Comparison of ENCODE assay signal across 25 cellular contexts in genomic region chr2:16255120-16255519, GRCh38.
"Had no signal": no experiment of that assay in that cellular context is flagged by ENCODE, and none has a peak within 500 bp of the region (broad histone marks: within the 10 kb centered on the region; RNA-seq: fewer than 3 reads in every experiment).

No MANE protein-coding gene starts in this region.

- DNase-seq: hypothalamus; immature natural killer cell; kidney; left colon; left lung; lower lobe of right lung; mesendoderm; mucosa of descending colon; naive thymus-derived CD4-positive, alpha-beta T cell; ovary; stimulated activated CD4-positive, alpha-beta T cell treated with anti-CD3 and anti-CD28 coated beads, Interleukin-12 subunit alpha, Interleukin-12 subunit beta, amount 100 ng/mL, for 4 hours; stimulated activated CD4-positive, alpha-beta T cell treated with anti-CD3 and anti-CD28 coated beads, Interleukin-15, amount 100 ng/mL, for 24 hours; stimulated activated CD4-positive, alpha-beta T cell treated with anti-CD3 and anti-CD28 coated beads, Interleukin-2, amount 100 ng/mL, for 24 hours; stimulated activated CD4-positive, alpha-beta T cell treated with anti-CD3 and anti-CD28 coated beads, Interleukin-4, amount 100 ng/mL, for 1 hour; stimulated activated naive B cell treated with anti-CD40 and anti-IgM and Interleukin-4, amounts not matched to agents 10 μg/mL and 1 μg/mL and 100 μg/mL, for 72 hours; stimulated activated naive CD8-positive, alpha-beta T cell treated with anti-CD3 and anti-CD28 coated beads, Interleukin-15, Interleukin-2, amounts not matched to agents 100 U/mL and 50 U/mL, for 24 hours; stomach; testis; thyroid gland; transverse colon; upper lobe of left lung had no signal

- H3K4me1 ChIP-seq: left lung, lower lobe of right lung, right atrium auricular region, stomach, testis, transverse colon, upper lobe of left lung, vagina had no signal

- H3K27ac ChIP-seq: left lung, lower lobe of right lung, ovary, right atrium auricular region, skin epidermis, stomach, testis, thyroid gland, transverse colon, upper lobe of left lung, vagina had no signal

- H3K27me3 ChIP-seq: left lung, ovary, right atrium auricular region, testis, thyroid gland, transverse colon, upper lobe of left lung, vagina had no signal

- FAIRE-seq: islet of Langerhans, kidney had no signal

- H3K4me3 ChIP-seq: left lung, lower lobe of right lung, mucosa of descending colon, ovary, right atrium auricular region, skin epidermis, stomach, testis, thyroid gland, transverse colon, upper lobe of left lung, vagina had no signal

- H3K36me3 ChIP-seq: left lung, lower lobe of right lung, ovary, right atrium auricular region, stomach, thyroid gland, transverse colon, upper lobe of left lung, vagina had no signal

- H3K9me3 ChIP-seq: left lung, lower lobe of right lung, mucosa of descending colon, ovary, right atrium auricular region, testis, thyroid gland, transverse colon, upper lobe of left lung, vagina had no signal
